ENCODE assay signal across 17 cellular contexts in the genomic region with DNA sequence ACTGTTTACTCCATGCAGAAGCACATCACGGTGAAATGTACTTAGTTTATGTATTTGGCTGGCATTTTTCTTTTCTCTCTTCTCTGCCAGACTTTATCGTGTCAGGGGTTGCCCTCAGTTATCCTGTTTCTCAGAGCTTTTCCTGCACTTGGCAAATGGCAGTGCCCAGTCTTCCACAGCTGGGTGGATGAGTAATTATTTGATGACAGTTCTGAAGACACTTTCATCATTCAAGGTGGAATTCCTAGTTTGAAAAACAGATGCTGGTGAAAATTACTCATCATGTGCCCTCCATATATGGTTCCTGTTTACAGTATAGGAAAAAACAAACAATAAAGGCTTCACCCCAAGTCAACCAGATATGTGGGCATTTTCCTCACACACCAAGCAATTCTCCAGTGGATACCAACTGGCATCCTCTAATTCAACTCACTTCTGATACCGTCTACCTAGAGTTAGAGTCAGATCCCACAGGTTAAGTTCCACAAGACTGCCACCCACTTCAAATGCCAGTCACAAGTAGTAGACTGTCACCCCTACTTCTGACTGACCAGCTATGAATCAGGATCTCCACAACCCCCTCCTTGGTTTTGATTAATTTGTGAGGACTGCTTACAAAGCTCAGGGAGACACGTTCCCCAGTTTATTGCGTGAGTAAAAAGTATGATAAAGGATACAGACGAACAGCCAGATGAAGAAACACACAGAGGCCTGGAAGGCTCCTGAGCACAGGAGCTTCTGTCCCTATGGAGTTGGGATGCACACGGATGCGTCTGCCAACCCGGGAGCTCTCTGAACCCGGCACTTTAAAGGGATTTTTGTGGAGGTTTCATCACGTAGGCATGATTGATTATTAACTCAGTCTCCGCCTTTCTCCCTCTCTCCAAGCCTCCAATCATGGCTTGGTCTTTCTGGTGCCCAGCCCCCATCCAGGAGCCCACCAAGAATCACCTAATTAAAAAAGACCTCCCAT.
DNase-seq lines count a peak whose midpoint lies in the region; FAIRE-seq and TF ChIP-seq lines count a peak whose summit lies in the region.
"Had no signal": no experiment of that assay in that cellular context is flagged by ENCODE, and none has a peak within 500 bp of the region (broad histone marks: within the 10 kb centered on the region; RNA-seq: fewer than 3 reads in every experiment).

No MANE protein-coding gene starts in this region.

- DNase-seq in H4 (ENCODE audit: low spot score) (peak; percentile 19), RCC 7860 (ENCODE audit: low spot score) (peak; percentile 51), epithelial cell of prostate (ENCODE audit: low read depth, low spot score) (no peak), myocyte (ENCODE audit: low read depth) (peak; percentile 38), NCI-H82 treated with DMSO at 0.1 percent for 48 hours (lab: John Stamatoyannopoulos, UW; ENCODE audit: unreplicated experiment) (no peak), CD1c-positive myeloid dendritic cell (ENCODE audit: extremely low spot score) (no peak), GM13977 (ENCODE audit: low spot score) (no peak), NCI-H524 (lab: John Stamatoyannopoulos, UW) (no peak)
- DNase-seq: activated CD4-positive, alpha-beta T cell treated with anti-CD3 and anti-CD28 coated beads for 4 hours; activated T-cell treated with anti-CD3 and anti-CD28 coated beads, Interleukin-2, amount 50 U/mL, for 48 hours; head of caudate nucleus; lower lobe of right lung; NCI-H146; RPMI8226 had no signal

- no peak for TF ChIP-seq CTCF in GM13977 (IDR thresholded peaks at IDR 0.05; ENCODE audit: extremely low read depth, insufficient read depth, missing control alignments)

- in situ Hi-C loops in GM13977 (cut with MboI; ENCODE audit: low pct_unique_long_range_greater_than_20kb, low sequenced_read_pairs, unreplicated experiment): no loop called here

- FAIRE-seq in RCC 7860 (lab: Jason Lieb, UNC): peak; percentile 82
- FAIRE-seq: G401.6 had no signal

- H3K27ac ChIP-seq in epithelial cell of prostate: peak overlapping the region; percentile 66
- H3K27ac ChIP-seq: KMS-11, lower lobe of right lung, skin epidermis had no signal

Comparison
In these comparisons a context has a peak if more than half of its experiments do, and no peak if none do; other contexts are left out.
1. DNase-seq: peak in H4 (single experiment), RCC 7860 (single experiment) and myocyte (single experiment); none in epithelial cell of prostate (single experiment), NCI-H82 treated with DMSO at 0.1 percent for 48 hours (single experiment), CD1c-positive myeloid dendritic cell (single experiment), GM13977 (single experiment) and NCI-H524 (0 of 2).